In genomic region chr1:196607940-196608339, GRCh38 we compare ENCODE assay signal across 10 cellular contexts. TPM values are rescaled to one million over a fixed set of nuclear protein-coding genes. Genes with fewer than 3 reads are reported as not detected.
DNase-seq lines count a peak whose midpoint lies in the region; ATAC-seq and TF ChIP-seq lines count a peak whose summit lies in the region.
"Had no signal": no experiment of that assay in that cellular context is flagged by ENCODE, and none has a peak within 500 bp of the region (broad histone marks: within the 10 kb centered on the region; RNA-seq: fewer than 3 reads in every experiment).

No MANE protein-coding gene starts in this region.

- H3K9me3 ChIP-seq in CD8-positive, alpha-beta T cell (ENCODE audit: low read length): no peaks in the 10 kb centered on the region
- H3K9me3 ChIP-seq in endocrine pancreas (ENCODE audit: control insufficient read depth, low read length): no peaks in the 10 kb centered on the region

- no peaks in the 10 kb centered on the region for H3K36me3 Mint-ChIP-seq in CD8-positive, alpha-beta T cell
- H3K36me3 Mint-ChIP-seq in neural crest cell (ENCODE audit: low read depth): peaks cover 2% of the 10 kb centered on the region

- no peak for DNase-seq in CD8-positive, alpha-beta T cell
- DNase-seq in NCI-H2029 (lab: John Stamatoyannopoulos, UW) (peak; percentile 7), neural crest cell (ENCODE audit: low read depth, low spot score) (no peak), COR-L47 (lab: John Stamatoyannopoulos, UW) (no peak), posterior cingulate gyrus (no peak)
- DNase-seq in stimulated activated CD8-positive, alpha-beta memory T cell treated with anti-CD3 and anti-CD28 coated beads, Interleukin-4, amount 100 ng/mL, for 48 hours: no peak
- DNase-seq: activated B cell treated with CpG ODN at 0.5 μM for 24 hours; stimulated activated CD4-positive, alpha-beta T cell treated with anti-CD3 and anti-CD28 coated beads, Interleukin-1b, Interleukin-23, amount 100 ng/mL, for 48 hours had no signal

- CTCF ChIA-PET in CD8-positive, alpha-beta T cell (lab: Charles Lee): no interaction called here

- peak overlapping the region; percentile 30 for H3K9ac ChIP-seq in endocrine pancreas (ENCODE audit: control insufficient read depth, insufficient read depth, low read length)

- H3K27me3 Mint-ChIP-seq in CD8-positive, alpha-beta T cell (ENCODE audit: low read depth): peaks cover 33% of the 10 kb centered on the region
- H3K27me3 Mint-ChIP-seq in neural crest cell (ENCODE audit: low read depth): no peaks in the 10 kb centered on the region

- no peaks in the 10 kb centered on the region for H3K27me3 ChIP-seq in CD8-positive, alpha-beta T cell (ENCODE audit: insufficient read depth, low read length)
- H3K27me3 ChIP-seq in endocrine pancreas (ENCODE audit: control insufficient read depth, insufficient read depth, low read length): no peaks in the 10 kb centered on the region

- H3K4me3 ChIP-seq in CD8-positive, alpha-beta T cell (ENCODE audit: low read depth, low read length): no peak overlapping the region
- peak overlapping the region; percentile 67 for H3K4me3 ChIP-seq in endocrine pancreas (ENCODE audit: control insufficient read depth, insufficient read depth, low read length)

- POLR2A ChIA-PET in CD8-positive, alpha-beta T cell (lab: Charles Lee): no interaction called here

- H3K4me1 Mint-ChIP-seq in CD8-positive, alpha-beta T cell (ENCODE audit: low read depth): peaks cover 6% of the 10 kb centered on the region
- H3K4me1 Mint-ChIP-seq in neural crest cell: peaks cover 26% of the 10 kb centered on the region
- H3K4me1 Mint-ChIP-seq: activated B cell treated with CpG ODN at 0.5 μM for 24 hours had no signal

- H3K36me3 ChIP-seq in CD8-positive, alpha-beta T cell (ENCODE audit: insufficient read depth, low read length): no peaks in the 10 kb centered on the region
- H3K36me3 ChIP-seq in endocrine pancreas (ENCODE audit: control insufficient read depth, insufficient read depth, low read length): no peaks in the 10 kb centered on the region

- TF ChIP-seq CTCF in CD8-positive, alpha-beta T cell (IDR thresholded peaks at IDR 0.05): no peak
- no peak for TF ChIP-seq CTCF in neural crest cell (conservative IDR thresholded peaks at IDR 0.05)

- peak overlapping the region; percentile 50 for H3K4me3 Mint-ChIP-seq in CD8-positive, alpha-beta T cell
- H3K4me3 Mint-ChIP-seq in neural crest cell: peak overlapping the region; percentile 97
- H3K4me3 Mint-ChIP-seq: activated B cell treated with CpG ODN at 0.5 μM for 24 hours had no signal

- no peak overlapping the region for H3K27ac ChIP-seq in CD8-positive, alpha-beta T cell (ENCODE audit: low read depth, low read length)

- no peak for ATAC-seq in CD8-positive, alpha-beta T cell
- no peak for ATAC-seq in HG03025 (IDR thresholded peaks at IDR 0.05; ENCODE audit: low FRiP score, unreplicated experiment)

- intact Hi-C loops in CD8-positive, alpha-beta T cell (cut with DNase I, micrococcal nuclease): no loop called here
- intact Hi-C loops in posterior cingulate gyrus (cut with DNase I): no loop called here

- H3K4me1 ChIP-seq in CD8-positive, alpha-beta T cell (ENCODE audit: insufficient read depth, low read length): no peaks in the 10 kb centered on the region
- H3K4me1 ChIP-seq in endocrine pancreas (ENCODE audit: control insufficient read depth, insufficient read depth, low read length): peaks cover 5% of the 10 kb centered on the region

- H3K9me3 Mint-ChIP-seq in CD8-positive, alpha-beta T cell: peaks cover 2% of the 10 kb centered on the region
- peaks cover 2% of the 10 kb centered on the region for H3K9me3 Mint-ChIP-seq in neural crest cell

- H3K27ac Mint-ChIP-seq in CD8-positive, alpha-beta T cell: no peak overlapping the region
- peak overlapping the region; percentile 98 for H3K27ac Mint-ChIP-seq in neural crest cell (ENCODE audit: unreplicated experiment)
- H3K27ac Mint-ChIP-seq: activated B cell treated with CpG ODN at 0.5 μM for 24 hours had no signal

RNA-seq across cellular contexts. Expression of gene KCNT2, which starts 0.3 kb away (rescaled TPM):
- total RNA-seq in CD8-positive, alpha-beta T cell: not detected
- 10.1 and 12.6 TPM in 2 replicates for total RNA-seq in neural crest cell
- total RNA-seq: activated B cell treated with CpG ODN at 0.5 μM for 24 hours had no signal

RNA-seq across cellular contexts. Expression of gene CFH, which starts 43.9 kb away (rescaled TPM):
- total RNA-seq in CD8-positive, alpha-beta T cell: 1 to 10 TPM; 1.3 to 2.6 TPM
- total RNA-seq in neural crest cell: not detected in 2 replicates
- total RNA-seq: activated B cell treated with CpG ODN at 0.5 μM for 24 hours had no signal

Comparison
In these comparisons a context has a peak if more than half of its experiments do, and no peak if none do; other contexts are left out.
1. RNA of gene KCNT2, which starts 0.3 kb away (total RNA-seq): 10.1 to 12.6 TPM in neural crest cell; not detected in CD8-positive, alpha-beta T cell; every median in the first group is over 10 times any median in the second.